ENCODE assay signal across 1 cellular context in the genomic region with DNA sequence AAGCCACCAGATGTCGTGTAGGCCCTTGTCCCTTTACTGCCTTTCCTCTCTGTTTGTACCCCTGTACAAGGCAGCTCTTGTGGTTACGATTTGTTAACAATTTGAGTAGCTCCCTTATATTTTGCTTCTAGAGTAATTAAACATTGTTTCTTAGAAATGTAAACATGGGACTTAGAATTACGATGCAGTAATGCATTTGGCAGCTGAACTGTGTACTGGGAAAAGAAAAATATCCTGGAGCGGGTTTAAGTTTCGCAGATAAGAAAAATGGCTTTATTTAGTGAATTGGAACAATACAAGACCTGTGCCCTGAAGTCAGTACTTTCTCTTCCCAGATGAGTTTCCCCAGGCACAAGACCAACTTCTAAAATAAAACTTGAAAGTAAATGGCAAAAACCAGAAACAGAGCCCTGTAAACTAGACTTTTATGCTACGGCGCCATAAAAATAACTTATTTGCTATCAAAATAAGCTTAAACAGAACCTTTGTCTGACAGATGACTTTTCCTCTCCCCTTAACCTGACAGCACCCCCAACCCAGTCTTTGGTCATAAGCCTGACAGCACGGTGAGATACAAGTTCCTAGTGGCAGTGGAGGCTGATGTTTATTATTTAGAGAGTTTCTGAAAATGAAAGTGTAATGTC.
TF ChIP-seq lines count a peak whose summit lies in the region.

No MANE protein-coding gene starts in this region.

TF ChIP-seq in IMR-90, 13 proteins besides CTCF, POLR2A, EP300 and RAD21 (continued from another document):
- TF ChIP-seq, protein P1, sequence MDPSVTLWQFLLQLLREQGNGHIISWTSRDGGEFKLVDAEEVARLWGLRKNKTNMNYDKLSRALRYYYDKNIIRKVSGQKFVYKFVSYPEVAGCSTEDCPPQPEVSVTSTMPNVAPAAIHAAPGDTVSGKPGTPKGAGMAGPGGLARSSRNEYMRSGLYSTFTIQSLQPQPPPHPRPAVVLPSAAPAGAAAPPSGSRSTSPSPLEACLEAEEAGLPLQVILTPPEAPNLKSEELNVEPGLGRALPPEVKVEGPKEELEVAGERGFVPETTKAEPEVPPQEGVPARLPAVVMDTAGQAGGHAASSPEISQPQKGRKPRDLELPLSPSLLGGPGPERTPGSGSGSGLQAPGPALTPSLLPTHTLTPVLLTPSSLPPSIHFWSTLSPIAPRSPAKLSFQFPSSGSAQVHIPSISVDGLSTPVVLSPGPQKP (IDR thresholded peaks at IDR 0.05; ENCODE audit: borderline replicate concordance, low read depth, low read length): no peak
- no peak for TF ChIP-seq CEBPB (IDR thresholded peaks at IDR 0.05; ENCODE audit: low read depth, low read length)
- no peak for TF ChIP-seq BHLHE40 (IDR thresholded peaks at IDR 0.05; ENCODE audit: low read depth, low read length)
- TF ChIP-seq RFX5 (IDR thresholded peaks at IDR 0.05; ENCODE audit: low read depth, low read length): no peak
- no peak for TF ChIP-seq MAZ (IDR thresholded peaks at IDR 0.05; ENCODE audit: borderline replicate concordance, low read depth, low read length)
